Comparison of ENCODE assay signal across 11 cellular contexts in the genomic region with DNA sequence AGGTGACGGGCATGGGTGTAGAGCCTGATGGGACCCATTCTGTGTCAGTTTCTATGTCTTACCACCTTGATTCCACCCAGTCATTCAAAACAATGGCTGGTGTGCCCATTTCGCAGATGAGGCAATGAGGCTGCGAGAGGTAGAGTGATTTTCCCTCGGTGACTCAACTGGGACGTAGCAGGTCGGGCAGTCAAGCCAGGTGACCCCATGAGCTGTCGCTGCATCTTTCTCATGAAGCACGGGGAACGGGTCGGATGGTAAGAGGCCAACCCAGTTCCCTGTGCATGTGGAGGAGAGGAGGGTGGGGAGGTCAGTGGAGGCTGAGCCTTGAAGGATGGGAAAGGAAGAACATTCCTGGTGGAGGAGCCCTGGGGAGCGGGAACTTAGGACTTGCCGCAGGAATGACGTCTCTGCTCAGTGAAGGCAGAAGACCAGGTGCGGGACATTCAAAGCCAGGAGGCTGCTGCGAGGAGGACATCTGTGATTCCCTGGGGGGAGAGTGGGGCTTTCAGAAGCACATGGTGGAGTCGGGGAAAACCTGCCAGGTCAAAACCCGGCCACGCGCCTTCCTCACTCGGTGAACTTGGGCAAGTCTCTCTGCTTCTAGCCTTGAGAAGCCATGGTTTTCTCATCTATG. TPM values are rescaled to one million over a fixed set of nuclear protein-coding genes. Genes with fewer than 3 reads are reported as not detected.
A peak's percentile ranks its signal among the peaks of the same experiment; 100 is the strongest.
DNase-seq lines count a peak whose midpoint lies in the region; ATAC-seq and TF ChIP-seq lines count a peak whose summit lies in the region.
"Had no signal": no experiment of that assay in that cellular context is flagged by ENCODE, and none has a peak within 500 bp of the region (broad histone marks: within the 10 kb centered on the region; RNA-seq: fewer than 3 reads in every experiment).

No MANE protein-coding gene starts in this region.

- peak; percentile 32 for TF ChIP-seq POLR2A in GM10847 (IDR thresholded peaks at IDR 0.05; ENCODE audit: extremely low read depth, insufficient read length)
- peak; percentile 30; the same call in 1 of the 2 replicates for TF ChIP-seq POLR2A in Raji (IDR thresholded peaks at IDR 0.05; ENCODE audit: insufficient read depth, low read depth, low read length)

- H3K9me3 ChIP-seq in skeletal muscle satellite cell (replicated peaks; ENCODE audit: low read length) (no peaks in the 10 kb centered on the region), neural progenitor cell (ENCODE audit: low read depth) (no peaks in the 10 kb centered on the region)

- peak; percentile 54 for DNase-seq in activated naive CD8-positive, alpha-beta T cell treated with anti-CD3 and anti-CD28 coated beads, Interleukin-2, amount 10 ng/mL, durations not matched to agents 7 days and 5 days
- DNase-seq in neural progenitor cell (ENCODE audit: low spot score), result no peak
- DNase-seq in G401 (ENCODE audit: low spot score), result no peak
- no peak for DNase-seq in HK-2 (ENCODE audit: unreplicated experiment)
- DNase-seq: brain microvascular endothelial cell, NCI-H187 had no signal

- POLR2A ChIA-PET in activated naive CD8-positive, alpha-beta T cell treated with anti-CD3 and anti-CD28 coated beads, Interleukin-2, amount 10 ng/mL, durations not matched to agents 7 days and 5 days (lab: Charles Lee), result interaction anchor here (0.6 to 4.9 kb wide), 12 partner anchors 24 to 788 kb away, joined by 3 to 25 read pairs (median 11); no protein-coding TSS in a partner anchor

- TF ChIP-seq CTCF in neural progenitor cell (IDR thresholded peaks at IDR 0.05), result no peak

- H3K36me3 Mint-ChIP-seq in activated naive CD8-positive, alpha-beta T cell treated with anti-CD3 and anti-CD28 coated beads, Interleukin-2, amount 10 ng/mL, durations not matched to agents 7 days and 5 days, result peaks cover 4% of the 10 kb centered on the region
- no peaks in the 10 kb centered on the region for H3K36me3 Mint-ChIP-seq in neural progenitor cell

- no peak overlapping the region for H3K27ac ChIP-seq in neural progenitor cell
- H3K27ac ChIP-seq: brain microvascular endothelial cell, hepatocyte had no signal

- H3K9ac ChIP-seq in skeletal muscle satellite cell (ENCODE audit: low read depth, low read length) (peak overlapping the region; percentile 85), neural progenitor cell (no peak overlapping the region)

- in situ Hi-C loops in G401 (cut with HindIII; ENCODE audit: low sequenced_read_pairs), result no loop called here

- no peaks in the 10 kb centered on the region for H3K9me3 Mint-ChIP-seq in activated naive CD8-positive, alpha-beta T cell treated with anti-CD3 and anti-CD28 coated beads, Interleukin-2, amount 10 ng/mL, durations not matched to agents 7 days and 5 days
- H3K9me3 Mint-ChIP-seq in neural progenitor cell, result no peaks in the 10 kb centered on the region

- H2AFZ ChIP-seq in neural progenitor cell (replicated peaks), result no peak overlapping the region
- H2AFZ ChIP-seq: hepatocyte had no signal

- H3K36me3 ChIP-seq in skeletal muscle satellite cell (ENCODE audit: insufficient read depth, low read length) (no peaks in the 10 kb centered on the region), neural progenitor cell (no peaks in the 10 kb centered on the region)
- H3K36me3 ChIP-seq: brain microvascular endothelial cell had no signal

- peak overlapping the region; percentile 91 for H3K4me3 Mint-ChIP-seq in activated naive CD8-positive, alpha-beta T cell treated with anti-CD3 and anti-CD28 coated beads, Interleukin-2, amount 10 ng/mL, durations not matched to agents 7 days and 5 days
- H3K4me3 Mint-ChIP-seq in neural progenitor cell, result no peak overlapping the region

- H3F3A ChIP-seq in neural progenitor cell (ENCODE audit: low read depth), result no peaks in the 10 kb centered on the region

- no peaks in the 10 kb centered on the region for H3K27me3 Mint-ChIP-seq in activated naive CD8-positive, alpha-beta T cell treated with anti-CD3 and anti-CD28 coated beads, Interleukin-2, amount 10 ng/mL, durations not matched to agents 7 days and 5 days
- peaks cover 9% of the 10 kb centered on the region for H3K27me3 Mint-ChIP-seq in neural progenitor cell (ENCODE audit: insufficient read depth, low read depth)

- no peaks in the 10 kb centered on the region for H3K27me3 ChIP-seq in skeletal muscle satellite cell (ENCODE audit: control insufficient read depth, insufficient read depth, low read length)
- no peaks in the 10 kb centered on the region for H3K27me3 ChIP-seq in neural progenitor cell
- H3K27me3 ChIP-seq: brain microvascular endothelial cell, hepatocyte had no signal

- H3K4me1 ChIP-seq in skeletal muscle satellite cell (ENCODE audit: control insufficient read depth, insufficient read depth, low read length) (peaks cover 73% of the 10 kb centered on the region), neural progenitor cell (no peaks in the 10 kb centered on the region)

- peaks cover 65% of the 10 kb centered on the region for H3K4me1 Mint-ChIP-seq in activated naive CD8-positive, alpha-beta T cell treated with anti-CD3 and anti-CD28 coated beads, Interleukin-2, amount 10 ng/mL, durations not matched to agents 7 days and 5 days
- peaks cover 13% of the 10 kb centered on the region for H3K4me1 Mint-ChIP-seq in neural progenitor cell

- no peak for ATAC-seq in activated naive CD8-positive, alpha-beta T cell treated with anti-CD3 and anti-CD28 coated beads, Interleukin-2, amount 10 ng/mL, durations not matched to agents 7 days and 5 days (ENCODE audit: low read depth)
- ATAC-seq in HG02588 (IDR thresholded peaks at IDR 0.05; ENCODE audit: unreplicated experiment), result no peak

- no peaks in the 10 kb centered on the region for H3K79me2 ChIP-seq in neural progenitor cell (ENCODE audit: low read depth)
- H3K79me2 ChIP-seq: hepatocyte had no signal

- peak overlapping the region; percentile 95 for H3K27ac Mint-ChIP-seq in activated naive CD8-positive, alpha-beta T cell treated with anti-CD3 and anti-CD28 coated beads, Interleukin-2, amount 10 ng/mL, durations not matched to agents 7 days and 5 days
- no peak overlapping the region for H3K27ac Mint-ChIP-seq in neural progenitor cell

- H3K4me3 ChIP-seq in skeletal muscle satellite cell (ENCODE audit: low read length) (peak overlapping the region; percentile 63), neural progenitor cell (no peak overlapping the region)
- H3K4me3 ChIP-seq: hepatocyte had no signal

- H3K4me2 ChIP-seq in skeletal muscle satellite cell (ENCODE audit: low read length), result peak overlapping the region; percentile 82
- no peak overlapping the region for H3K4me2 ChIP-seq in neural progenitor cell
- H3K4me2 ChIP-seq: hepatocyte had no signal

- H4K20me1 ChIP-seq in neural progenitor cell (ENCODE audit: low read depth), result no peaks in the 10 kb centered on the region

RNA-seq across cellular contexts. Expression of gene IL21R, which starts 1.1 kb away (rescaled TPM):
- 10 to 100 TPM; 27.2 to 27.5 TPM for total RNA-seq in activated naive CD8-positive, alpha-beta T cell treated with anti-CD3 and anti-CD28 coated beads, Interleukin-2, amount 10 ng/mL, durations not matched to agents 7 days and 5 days
- total RNA-seq in skeletal muscle satellite cell (2012; rRNA removed), result 3.1 and 9.9 TPM in 2 replicates
- 0.53 TPM in 1 of 2 replicates, not detected in the other for total RNA-seq in neural progenitor cell (ENCODE audit: low replicate concordance)
- 0.18 TPM in 1 of 2 replicates, not detected in the other for total RNA-seq in G401 (2014; rRNA removed; shearing (Covaris generic))

Comparison
In these comparisons a context has a peak if more than half of its experiments do, and no peak if none do; other contexts are left out.
1. RNA of gene IL21R, which starts 1.1 kb away (total RNA-seq): 27.2 to 27.5 TPM in activated naive CD8-positive, alpha-beta T cell treated with anti-CD3 and anti-CD28 coated beads, Interleukin-2, amount 10 ng/mL, durations not matched to agents 7 days and 5 days; 0.53 TPM in neural progenitor cell and 0.18 TPM in G401; every median in the first group is over 10 times any median in the second.